Comparison of ENCODE assay signal across 8 cellular contexts in the genomic region with DNA sequence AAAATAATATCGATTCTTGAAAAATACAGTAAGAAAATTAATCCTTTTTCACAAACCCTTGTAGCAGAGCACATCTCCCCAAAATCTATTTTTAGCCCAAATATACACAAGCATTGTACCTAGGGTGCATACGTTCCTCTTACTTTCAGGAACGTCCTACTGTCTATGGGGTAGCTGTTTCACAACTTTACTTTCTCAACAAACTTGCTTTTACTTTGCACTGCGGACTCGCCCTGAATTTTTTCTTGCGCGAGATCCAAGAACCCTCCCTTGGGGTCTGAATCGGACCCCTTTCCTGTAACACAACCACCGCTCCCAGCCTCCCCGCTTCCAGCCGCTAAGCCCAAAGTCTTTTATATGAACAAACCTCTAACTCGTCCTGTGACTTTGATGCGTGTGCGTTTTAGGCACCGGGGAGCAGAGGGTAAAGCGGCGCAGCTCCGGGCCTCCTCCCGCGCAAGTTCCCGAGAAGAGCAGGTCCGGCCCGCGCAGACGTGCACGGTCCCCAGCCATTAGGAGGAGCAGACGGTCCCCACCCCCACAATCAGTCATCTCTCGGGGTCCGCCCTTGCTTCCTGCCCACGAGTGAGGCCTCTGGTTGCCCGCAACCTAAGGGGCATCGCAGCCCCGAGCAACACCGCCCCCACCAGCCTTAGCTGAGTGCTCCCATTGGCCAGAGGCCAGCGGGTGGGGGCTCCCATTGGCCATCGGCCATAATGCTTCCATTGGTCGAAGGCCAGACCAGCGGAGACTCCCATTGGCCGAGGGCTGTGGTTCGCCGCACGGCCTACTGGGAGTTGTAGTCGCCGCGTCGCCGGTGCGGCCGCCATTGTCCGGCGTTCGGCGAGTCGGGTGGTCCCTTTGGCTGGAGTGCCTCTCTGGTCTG. TPM values are rescaled to one million over a fixed set of nuclear protein-coding genes. Genes with fewer than 3 reads are reported as not detected.
DNase-seq lines count a peak whose midpoint lies in the region; ATAC-seq and TF ChIP-seq lines count a peak whose summit lies in the region.

Gene ZNF8 (plus strand): TSS at position 800 of the 886 bp plus-strand sequence. CDS start 127 bp downstream, outside the sequence.

- peak within 1 kb of the TSS; percentile 81 for H3K4ac ChIP-seq in trophoblast cell (ENCODE audit: low read depth, low read length)

- peak within 1 kb of the TSS; percentile 94 for H4K91ac ChIP-seq in trophoblast cell (ENCODE audit: low read depth, low read length)

- H2AK5ac ChIP-seq in trophoblast cell (ENCODE audit: low read length), result peak within 1 kb of the TSS; percentile 70

- H2BK120ac ChIP-seq in trophoblast cell (ENCODE audit: insufficient read depth, low read length, poor library complexity), result peak within 1 kb of the TSS; percentile 67

- intact Hi-C loops in adrenal gland (cut with DNase I) (no loop called here), cardiac septum (cut with DNase I) (loop anchor here (1.0 kb wide), 2 partner anchors 49 to 95 kb away; partner anchors contain the start of gene ZNF274), transverse colon (cut with DNase I; ENCODE audit: low total_unique reads) (no loop called here)

- H3K4me3 ChIP-seq in adrenal gland (peak within 1 kb of the TSS; percentile 31 to 75 (median 74)), trophoblast cell (ENCODE audit: low read depth, low read length) (peak within 1 kb of the TSS; percentile 79), transverse colon (peak within 1 kb of the TSS; percentile 65 to 91 (median 78))

- peak within 1 kb of the TSS; percentile 71 for H2AFZ ChIP-seq in trophoblast cell (ENCODE audit: insufficient read depth, low read length, poor library complexity)

- H3K36me3 ChIP-seq in adrenal gland (replicated peaks in 1 of 2) (no peaks in the 10 kb centered on the region), trophoblast cell (ENCODE audit: control insufficient read depth in 1 of 2, insufficient read depth in 2 of 2, low read length in 2 of 2) (peaks cover 5 to 11% of the 10 kb centered on the region in 2 experiments), transverse colon (peaks cover 0 to 1% (median 0%) of the 10 kb centered on the region in 4 donors)

- peak within 1 kb of the TSS; percentile 94 for H4K8ac ChIP-seq in trophoblast cell (ENCODE audit: low read depth, low read length)

- H3K9ac ChIP-seq in trophoblast cell (ENCODE audit: low read length), result peak within 1 kb of the TSS; percentile 79

- H3K79me1 ChIP-seq in trophoblast cell (ENCODE audit: low read length), result peaks cover 7% of the 10 kb centered on the region

- H4K12ac ChIP-seq in trophoblast cell (ENCODE audit: low read depth, low read length), result peak within 1 kb of the TSS; percentile 85

- H3K23ac ChIP-seq in trophoblast cell (ENCODE audit: low read length), result no peak within 1 kb of the TSS

- H3K27me3 ChIP-seq in adrenal gland (no peaks in the 10 kb centered on the region), trophoblast cell (ENCODE audit: insufficient read depth, low read length) (no peaks in the 10 kb centered on the region), transverse colon (no peaks in the 10 kb centered on the region)

- TF ChIP-seq CTCF in GM13976 (IDR thresholded peaks at IDR 0.05; ENCODE audit: borderline replicate concordance, control extremely low read depth, extremely low read depth, insufficient read depth, missing control alignments), result no peak
- peak in 2 of 6 experiments; percentile 3 to 12 for TF ChIP-seq CTCF in adrenal gland (IDR thresholded peaks at IDR 0.05)
- no peak for TF ChIP-seq CTCF in transverse colon (IDR thresholded peaks at IDR 0.05)

- in situ Hi-C loops in GM13976 (cut with MboI; ENCODE audit: low sequenced_read_pairs, unreplicated experiment), result no loop called here
- in situ Hi-C loops in transverse colon (cut with MboI; ENCODE audit: low pct_ligation_motif_present in 1 of 4, low pct_unique_long_range_greater_than_20kb in 1 of 4, low sequenced_read_pairs in 3 of 4), result no loop called here

- H3K4me1 ChIP-seq in adrenal gland (replicated peaks in 1 of 2), result peaks cover 6 to 11% of the 10 kb centered on the region in 2 donors
- H3K4me1 ChIP-seq in trophoblast cell (ENCODE audit: control insufficient read depth in 1 of 2, insufficient read depth in 2 of 2, low read length in 2 of 2), result peaks cover 5 to 7% of the 10 kb centered on the region in 2 experiments
- peaks cover 4 to 17% (median 8%) of the 10 kb centered on the region in 4 donors for H3K4me1 ChIP-seq in transverse colon

- peak within 1 kb of the TSS; percentile 83 to 96 (median 91) for H3K27ac ChIP-seq in adrenal gland
- peak within 1 kb of the TSS; percentile 67 for H3K27ac ChIP-seq in trophoblast cell (ENCODE audit: low read depth, low read length)
- H3K27ac ChIP-seq in transverse colon, result peak within 1 kb of the TSS; percentile 84 to 89 (median 87)

- H2BK12ac ChIP-seq in trophoblast cell (ENCODE audit: low read length), result no peak within 1 kb of the TSS

- WGBS in adrenal gland, 4 donors, result 1 to 3% (median 1%) methylated on average over 19 to 54 of the region's 54 CpGs
- WGBS in trophoblast cell (ENCODE audit: extremely low coverage, insufficient coverage, insufficient read length), result no CpG with 5 or more reads among the region's 54 CpGs
- WGBS in transverse colon (ENCODE audit: low coverage in 1 of 2), 2 donors, result 1 to 6% methylated on average over 10 to 39 of the region's 54 CpGs

- peaks cover 13% of the 10 kb centered on the region for H3K79me2 ChIP-seq in trophoblast cell (ENCODE audit: control insufficient read depth, insufficient read depth, low read length, poor library complexity)

- peak; percentile 52 to 84 for TF ChIP-seq POLR2A in adrenal gland (IDR thresholded peaks at IDR 0.05)
- peak; percentile 71 for TF ChIP-seq POLR2A in transverse colon (IDR thresholded peaks at IDR 0.05)

- H3K9me3 ChIP-seq in adrenal gland (replicated peaks in 1 of 3) (peaks cover 0 to 13% (median 0%) of the 10 kb centered on the region in 3 donors), trophoblast cell (ENCODE audit: insufficient read depth, low read depth, low read length) (no peaks in the 10 kb centered on the region), transverse colon (peaks cover 16 to 24% of the 10 kb centered on the region in 2 donors)

- peak within 1 kb of the TSS; percentile 79 for H3K18ac ChIP-seq in trophoblast cell (ENCODE audit: low read length)

- H3K4me2 ChIP-seq in trophoblast cell (ENCODE audit: low read length), result peak within 1 kb of the TSS; percentile 91

- peak within 1 kb of the TSS; percentile 89 for H3K14ac ChIP-seq in trophoblast cell (ENCODE audit: low read length)

- DNase-seq in GM13976 (ENCODE audit: low spot score) (peak; percentile 100), NCI-H1436 treated with DMSO at 0.1 percent for 48 hours (lab: John Stamatoyannopoulos, UW) (peak; percentile 98), T follicular helper cell (ENCODE audit: low read depth) (peak; percentile 92), adrenal gland (peak; percentile 97 to 99 (median 98)), cardiac septum (ENCODE audit: low spot score) (peak; percentile 98), trophoblast cell (peak; percentile 97 to 98), transverse colon (peak; percentile 98)

- peak; percentile 96 for ATAC-seq in HG02852 (IDR thresholded peaks at IDR 0.05; ENCODE audit: unreplicated experiment)

- H2BK5ac ChIP-seq in trophoblast cell (ENCODE audit: low read depth, low read length, poor library complexity), result peak within 1 kb of the TSS; percentile 79

- TF ChIP-seq EP300 in transverse colon (IDR thresholded peaks at IDR 0.05; ENCODE audit: low read depth), result no peak

RNA-seq across cellular contexts. Expression of gene ZNF8, which starts in this region (rescaled TPM):
- total RNA-seq in adrenal gland (1 to 10 TPM; 6.6 to 8.6 (median 7.0) TPM), cardiac septum (6.2 TPM), transverse colon (1 to 10 TPM; 4.6 to 6.6 (median 6.3) TPM)
- polyA plus RNA-seq in adrenal gland, result 1 to 10 TPM; 1.6 to 2.6 (median 2.4) TPM
- 4.0 and 4.1 TPM in 2 replicates for polyA plus RNA-seq in trophoblast cell (2013)

Comparison
In these comparisons a context has a peak if more than half of its experiments do, and no peak if none do; other contexts are left out.
1. Peak in every context shown above with its lines: DNase-seq, ATAC-seq, H3K4me3 ChIP-seq and H3K27ac ChIP-seq.